Comparison of ENCODE assay signal across 1 cellular context in the genomic region with DNA sequence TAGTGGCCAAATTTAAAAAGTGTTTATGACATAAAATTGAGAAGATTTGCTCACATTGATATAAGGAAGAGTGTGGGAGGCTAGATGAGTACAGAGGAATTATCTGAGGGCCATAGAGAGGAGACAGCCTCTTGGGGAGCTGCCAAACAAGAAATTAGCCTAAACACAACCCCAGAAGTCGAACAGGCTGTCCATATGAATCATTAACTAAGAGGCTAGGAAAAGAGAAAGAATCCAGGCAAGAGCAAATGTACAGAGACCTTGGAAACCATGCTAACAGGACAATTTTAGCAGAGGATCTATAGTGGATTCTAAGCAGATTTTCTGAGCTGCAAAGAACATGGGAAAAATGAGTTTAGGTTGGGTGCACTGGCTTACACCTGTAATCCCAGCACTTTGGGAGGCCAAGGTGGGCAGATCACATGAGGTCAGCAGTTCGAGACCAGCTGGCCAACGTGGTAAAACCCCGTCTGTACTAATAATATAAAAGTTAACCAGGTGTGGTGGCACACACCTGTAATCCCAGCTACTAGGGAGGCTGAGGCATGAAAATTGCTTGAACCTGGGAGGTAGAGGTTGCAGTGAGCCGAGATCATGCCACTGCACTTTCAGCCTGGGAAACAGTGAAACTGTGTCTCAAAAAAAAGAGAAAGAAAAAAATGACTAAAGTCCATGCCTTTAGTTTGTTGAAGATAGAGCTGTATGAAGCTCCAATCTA.
TF ChIP-seq lines count a peak whose summit lies in the region.

No MANE protein-coding gene starts in this region.

TF ChIP-seq in HepG2, 621 proteins besides CTCF, POLR2A, EP300 and RAD21 (continued from another document and continues in another):
- TF ChIP-seq, protein P1, sequence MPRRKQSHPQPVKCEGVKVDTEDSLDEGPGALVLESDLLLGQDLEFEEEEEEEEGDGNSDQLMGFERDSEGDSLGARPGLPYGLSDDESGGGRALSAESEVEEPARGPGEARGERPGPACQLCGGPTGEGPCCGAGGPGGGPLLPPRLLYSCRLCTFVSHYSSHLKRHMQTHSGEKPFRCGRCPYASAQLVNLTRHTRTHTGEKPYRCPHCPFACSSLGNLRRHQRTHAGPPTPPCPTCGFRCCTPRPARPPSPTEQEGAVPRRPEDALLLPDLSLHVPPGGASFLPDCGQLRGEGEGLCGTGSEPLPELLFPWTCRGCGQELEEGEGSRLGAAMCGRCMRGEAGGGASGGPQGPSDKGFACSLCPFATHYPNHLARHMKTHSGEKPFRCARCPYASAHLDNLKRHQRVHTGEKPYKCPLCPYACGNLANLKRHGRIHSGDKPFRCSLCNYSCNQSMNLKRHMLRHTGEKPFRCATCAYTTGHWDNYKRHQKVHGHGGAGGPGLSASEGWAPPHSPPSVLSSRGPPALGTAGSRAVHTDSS (CRISPR knock-in tag; conservative IDR thresholded peaks at IDR 0.05): no peak
- no peak for TF ChIP-seq SUZ12 (IDR thresholded peaks at IDR 0.05; ENCODE audit: low read depth, low read length)
- peak; percentile 91 for TF ChIP-seq ZNF460 (CRISPR knock-in tag; IDR thresholded peaks at IDR 0.05; ENCODE audit: borderline replicate concordance)
- TF ChIP-seq ZBTB8A (CRISPR knock-in tag; IDR thresholded peaks at IDR 0.05; ENCODE audit: borderline replicate concordance, low read depth): no peak
- TF ChIP-seq, protein P2, sequence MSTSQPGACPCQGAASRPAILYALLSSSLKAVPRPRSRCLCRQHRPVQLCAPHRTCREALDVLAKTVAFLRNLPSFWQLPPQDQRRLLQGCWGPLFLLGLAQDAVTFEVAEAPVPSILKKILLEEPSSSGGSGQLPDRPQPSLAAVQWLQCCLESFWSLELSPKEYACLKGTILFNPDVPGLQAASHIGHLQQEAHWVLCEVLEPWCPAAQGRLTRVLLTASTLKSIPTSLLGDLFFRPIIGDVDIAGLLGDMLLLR (CRISPR knock-in tag; IDR thresholded peaks at IDR 0.05): no peak
- TF ChIP-seq NFYC (CRISPR knock-in tag; IDR thresholded peaks at IDR 0.05): no peak
- TF ChIP-seq EEA1 (CRISPR knock-in tag; IDR thresholded peaks at IDR 0.05; ENCODE audit: borderline replicate concordance): no peak
- TF ChIP-seq ELF4 (CRISPR knock-in tag; IDR thresholded peaks at IDR 0.05; ENCODE audit: borderline replicate concordance): no peak
- peak; percentile 42; the same call in 1 of the 2 replicates for TF ChIP-seq ZMYM4 (CRISPR knock-in tag; IDR thresholded peaks at IDR 0.05)
- TF ChIP-seq MTA1 (CRISPR knock-in tag; IDR thresholded peaks at IDR 0.05; ENCODE audit: borderline replicate concordance): no peak
- peak; percentile 19; the same call in 1 of the 2 replicates for TF ChIP-seq REPIN1 (CRISPR knock-in tag; IDR thresholded peaks at IDR 0.05; ENCODE audit: borderline replicate concordance, low read depth)
- TF ChIP-seq ZNF660 (CRISPR knock-in tag; IDR thresholded peaks at IDR 0.05; ENCODE audit: borderline replicate concordance, low read depth): no peak
- no peak for TF ChIP-seq ZNF121 (CRISPR knock-in tag; IDR thresholded peaks at IDR 0.05)
- TF ChIP-seq AGO2 (optimal IDR thresholded peaks at IDR 0.05; ENCODE audit: low read depth, low read length): no peak
- TF ChIP-seq CEBPG (CRISPR knock-in tag; IDR thresholded peaks at IDR 0.05): no peak
- TF ChIP-seq JUN (CRISPR knock-in tag; IDR thresholded peaks at IDR 0.05): no peak
- 0 out of 2 replicates have a peak, but pooled peaks have one; percentile 23 for TF ChIP-seq SALL1 (CRISPR knock-in tag; IDR thresholded peaks at IDR 0.05)
- TF ChIP-seq HNRNPUL1 (IDR thresholded peaks at IDR 0.05; ENCODE audit: low read depth, low read length): no peak
- no peak for TF ChIP-seq MED13 (CRISPR knock-in tag; IDR thresholded peaks at IDR 0.05)
- no peak for TF ChIP-seq SIN3A (IDR thresholded peaks at IDR 0.05; ENCODE audit: borderline replicate concordance, low read depth, low read length)
- no peak for TF ChIP-seq ZNF644 (CRISPR knock-in tag; IDR thresholded peaks at IDR 0.05; ENCODE audit: low read depth)
- no peak for TF ChIP-seq ZNF224 (CRISPR knock-in tag; IDR thresholded peaks at IDR 0.05)
- 0 out of 2 replicates have a peak, but pooled peaks have one; percentile 28 for TF ChIP-seq ZMYM3 (CRISPR knock-in tag; IDR thresholded peaks at IDR 0.05)
- TF ChIP-seq RXRA (CRISPR knock-in tag; IDR thresholded peaks at IDR 0.05): no peak
- TF ChIP-seq HMGA1 (CRISPR knock-in tag; conservative IDR thresholded peaks at IDR 0.05): no peak
- TF ChIP-seq, protein P3, sequence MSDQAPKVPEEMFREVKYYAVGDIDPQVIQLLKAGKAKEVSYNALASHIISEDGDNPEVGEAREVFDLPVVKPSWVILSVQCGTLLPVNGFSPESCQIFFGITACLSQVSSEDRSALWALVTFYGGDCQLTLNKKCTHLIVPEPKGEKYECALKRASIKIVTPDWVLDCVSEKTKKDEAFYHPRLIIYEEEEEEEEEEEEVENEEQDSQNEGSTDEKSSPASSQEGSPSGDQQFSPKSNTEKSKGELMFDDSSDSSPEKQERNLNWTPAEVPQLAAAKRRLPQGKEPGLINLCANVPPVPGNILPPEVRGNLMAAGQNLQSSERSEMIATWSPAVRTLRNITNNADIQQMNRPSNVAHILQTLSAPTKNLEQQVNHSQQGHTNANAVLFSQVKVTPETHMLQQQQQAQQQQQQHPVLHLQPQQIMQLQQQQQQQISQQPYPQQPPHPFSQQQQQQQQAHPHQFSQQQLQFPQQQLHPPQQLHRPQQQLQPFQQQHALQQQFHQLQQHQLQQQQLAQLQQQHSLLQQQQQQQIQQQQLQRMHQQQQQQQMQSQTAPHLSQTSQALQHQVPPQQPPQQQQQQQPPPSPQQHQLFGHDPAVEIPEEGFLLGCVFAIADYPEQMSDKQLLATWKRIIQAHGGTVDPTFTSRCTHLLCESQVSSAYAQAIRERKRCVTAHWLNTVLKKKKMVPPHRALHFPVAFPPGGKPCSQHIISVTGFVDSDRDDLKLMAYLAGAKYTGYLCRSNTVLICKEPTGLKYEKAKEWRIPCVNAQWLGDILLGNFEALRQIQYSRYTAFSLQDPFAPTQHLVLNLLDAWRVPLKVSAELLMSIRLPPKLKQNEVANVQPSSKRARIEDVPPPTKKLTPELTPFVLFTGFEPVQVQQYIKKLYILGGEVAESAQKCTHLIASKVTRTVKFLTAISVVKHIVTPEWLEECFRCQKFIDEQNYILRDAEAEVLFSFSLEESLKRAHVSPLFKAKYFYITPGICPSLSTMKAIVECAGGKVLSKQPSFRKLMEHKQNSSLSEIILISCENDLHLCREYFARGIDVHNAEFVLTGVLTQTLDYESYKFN (CRISPR knock-in tag; conservative IDR thresholded peaks at IDR 0.05): peak; percentile 53
- TF ChIP-seq ZNF766 (CRISPR knock-in tag; IDR thresholded peaks at IDR 0.05; ENCODE audit: borderline replicate concordance): no peak
- TF ChIP-seq PRMT3 (CRISPR knock-in tag; IDR thresholded peaks at IDR 0.05; ENCODE audit: borderline replicate concordance, low read depth): no peak
- TF ChIP-seq ARID2 (CRISPR knock-in tag; IDR thresholded peaks at IDR 0.05; ENCODE audit: borderline replicate concordance): no peak
- no peak for TF ChIP-seq ZNF234 (CRISPR knock-in tag; conservative IDR thresholded peaks at IDR 0.05)
- TF ChIP-seq, protein P4, sequence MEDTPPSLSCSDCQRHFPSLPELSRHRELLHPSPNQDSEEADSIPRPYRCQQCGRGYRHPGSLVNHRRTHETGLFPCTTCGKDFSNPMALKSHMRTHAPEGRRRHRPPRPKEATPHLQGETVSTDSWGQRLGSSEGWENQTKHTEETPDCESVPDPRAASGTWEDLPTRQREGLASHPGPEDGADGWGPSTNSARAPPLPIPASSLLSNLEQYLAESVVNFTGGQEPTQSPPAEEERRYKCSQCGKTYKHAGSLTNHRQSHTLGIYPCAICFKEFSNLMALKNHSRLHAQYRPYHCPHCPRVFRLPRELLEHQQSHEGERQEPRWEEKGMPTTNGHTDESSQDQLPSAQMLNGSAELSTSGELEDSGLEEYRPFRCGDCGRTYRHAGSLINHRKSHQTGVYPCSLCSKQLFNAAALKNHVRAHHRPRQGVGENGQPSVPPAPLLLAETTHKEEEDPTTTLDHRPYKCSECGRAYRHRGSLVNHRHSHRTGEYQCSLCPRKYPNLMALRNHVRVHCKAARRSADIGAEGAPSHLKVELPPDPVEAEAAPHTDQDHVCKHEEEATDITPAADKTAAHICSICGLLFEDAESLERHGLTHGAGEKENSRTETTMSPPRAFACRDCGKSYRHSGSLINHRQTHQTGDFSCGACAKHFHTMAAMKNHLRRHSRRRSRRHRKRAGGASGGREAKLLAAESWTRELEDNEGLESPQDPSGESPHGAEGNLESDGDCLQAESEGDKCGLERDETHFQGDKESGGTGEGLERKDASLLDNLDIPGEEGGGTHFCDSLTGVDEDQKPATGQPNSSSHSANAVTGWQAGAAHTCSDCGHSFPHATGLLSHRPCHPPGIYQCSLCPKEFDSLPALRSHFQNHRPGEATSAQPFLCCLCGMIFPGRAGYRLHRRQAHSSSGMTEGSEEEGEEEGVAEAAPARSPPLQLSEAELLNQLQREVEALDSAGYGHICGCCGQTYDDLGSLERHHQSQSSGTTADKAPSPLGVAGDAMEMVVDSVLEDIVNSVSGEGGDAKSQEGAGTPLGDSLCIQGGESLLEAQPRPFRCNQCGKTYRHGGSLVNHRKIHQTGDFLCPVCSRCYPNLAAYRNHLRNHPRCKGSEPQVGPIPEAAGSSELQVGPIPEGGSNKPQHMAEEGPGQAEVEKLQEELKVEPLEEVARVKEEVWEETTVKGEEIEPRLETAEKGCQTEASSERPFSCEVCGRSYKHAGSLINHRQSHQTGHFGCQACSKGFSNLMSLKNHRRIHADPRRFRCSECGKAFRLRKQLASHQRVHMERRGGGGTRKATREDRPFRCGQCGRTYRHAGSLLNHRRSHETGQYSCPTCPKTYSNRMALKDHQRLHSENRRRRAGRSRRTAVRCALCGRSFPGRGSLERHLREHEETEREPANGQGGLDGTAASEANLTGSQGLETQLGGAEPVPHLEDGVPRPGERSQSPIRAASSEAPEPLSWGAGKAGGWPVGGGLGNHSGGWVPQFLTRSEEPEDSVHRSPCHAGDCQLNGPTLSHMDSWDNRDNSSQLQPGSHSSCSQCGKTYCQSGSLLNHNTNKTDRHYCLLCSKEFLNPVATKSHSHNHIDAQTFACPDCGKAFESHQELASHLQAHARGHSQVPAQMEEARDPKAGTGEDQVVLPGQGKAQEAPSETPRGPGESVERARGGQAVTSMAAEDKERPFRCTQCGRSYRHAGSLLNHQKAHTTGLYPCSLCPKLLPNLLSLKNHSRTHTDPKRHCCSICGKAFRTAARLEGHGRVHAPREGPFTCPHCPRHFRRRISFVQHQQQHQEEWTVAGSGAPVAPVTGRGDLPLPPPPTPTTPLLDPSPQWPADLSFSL (CRISPR knock-in tag; IDR thresholded peaks at IDR 0.05): no peak
- TF ChIP-seq, protein P5, sequence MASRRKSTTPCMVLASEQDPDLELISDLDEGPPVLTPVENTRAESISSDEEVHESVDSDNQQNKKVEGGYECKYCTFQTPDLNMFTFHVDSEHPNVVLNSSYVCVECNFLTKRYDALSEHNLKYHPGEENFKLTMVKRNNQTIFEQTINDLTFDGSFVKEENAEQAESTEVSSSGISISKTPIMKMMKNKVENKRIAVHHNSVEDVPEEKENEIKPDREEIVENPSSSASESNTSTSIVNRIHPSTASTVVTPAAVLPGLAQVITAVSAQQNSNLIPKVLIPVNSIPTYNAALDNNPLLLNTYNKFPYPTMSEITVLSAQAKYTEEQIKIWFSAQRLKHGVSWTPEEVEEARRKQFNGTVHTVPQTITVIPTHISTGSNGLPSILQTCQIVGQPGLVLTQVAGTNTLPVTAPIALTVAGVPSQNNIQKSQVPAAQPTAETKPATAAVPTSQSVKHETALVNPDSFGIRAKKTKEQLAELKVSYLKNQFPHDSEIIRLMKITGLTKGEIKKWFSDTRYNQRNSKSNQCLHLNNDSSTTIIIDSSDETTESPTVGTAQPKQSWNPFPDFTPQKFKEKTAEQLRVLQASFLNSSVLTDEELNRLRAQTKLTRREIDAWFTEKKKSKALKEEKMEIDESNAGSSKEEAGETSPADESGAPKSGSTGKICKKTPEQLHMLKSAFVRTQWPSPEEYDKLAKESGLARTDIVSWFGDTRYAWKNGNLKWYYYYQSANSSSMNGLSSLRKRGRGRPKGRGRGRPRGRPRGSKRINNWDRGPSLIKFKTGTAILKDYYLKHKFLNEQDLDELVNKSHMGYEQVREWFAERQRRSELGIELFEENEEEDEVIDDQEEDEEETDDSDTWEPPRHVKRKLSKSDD (CRISPR knock-in tag; IDR thresholded peaks at IDR 0.05; ENCODE audit: low read depth): no peak
- TF ChIP-seq, protein P6, sequence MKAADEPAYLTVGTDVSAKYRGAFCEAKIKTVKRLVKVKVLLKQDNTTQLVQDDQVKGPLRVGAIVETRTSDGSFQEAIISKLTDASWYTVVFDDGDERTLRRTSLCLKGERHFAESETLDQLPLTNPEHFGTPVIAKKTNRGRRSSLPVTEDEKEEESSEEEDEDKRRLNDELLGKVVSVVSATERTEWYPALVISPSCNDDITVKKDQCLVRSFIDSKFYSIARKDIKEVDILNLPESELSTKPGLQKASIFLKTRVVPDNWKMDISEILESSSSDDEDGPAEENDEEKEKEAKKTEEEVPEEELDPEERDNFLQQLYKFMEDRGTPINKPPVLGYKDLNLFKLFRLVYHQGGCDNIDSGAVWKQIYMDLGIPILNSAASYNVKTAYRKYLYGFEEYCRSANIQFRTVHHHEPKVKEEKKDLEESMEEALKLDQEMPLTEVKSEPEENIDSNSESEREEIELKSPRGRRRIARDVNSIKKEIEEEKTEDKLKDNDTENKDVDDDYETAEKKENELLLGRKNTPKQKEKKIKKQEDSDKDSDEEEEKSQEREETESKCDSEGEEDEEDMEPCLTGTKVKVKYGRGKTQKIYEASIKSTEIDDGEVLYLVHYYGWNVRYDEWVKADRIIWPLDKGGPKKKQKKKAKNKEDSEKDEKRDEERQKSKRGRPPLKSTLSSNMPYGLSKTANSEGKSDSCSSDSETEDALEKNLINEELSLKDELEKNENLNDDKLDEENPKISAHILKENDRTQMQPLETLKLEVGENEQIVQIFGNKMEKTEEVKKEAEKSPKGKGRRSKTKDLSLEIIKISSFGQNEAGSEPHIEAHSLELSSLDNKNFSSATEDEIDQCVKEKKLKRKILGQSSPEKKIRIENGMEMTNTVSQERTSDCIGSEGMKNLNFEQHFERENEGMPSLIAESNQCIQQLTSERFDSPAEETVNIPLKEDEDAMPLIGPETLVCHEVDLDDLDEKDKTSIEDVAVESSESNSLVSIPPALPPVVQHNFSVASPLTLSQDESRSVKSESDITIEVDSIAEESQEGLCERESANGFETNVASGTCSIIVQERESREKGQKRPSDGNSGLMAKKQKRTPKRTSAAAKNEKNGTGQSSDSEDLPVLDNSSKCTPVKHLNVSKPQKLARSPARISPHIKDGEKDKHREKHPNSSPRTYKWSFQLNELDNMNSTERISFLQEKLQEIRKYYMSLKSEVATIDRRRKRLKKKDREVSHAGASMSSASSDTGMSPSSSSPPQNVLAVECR (CRISPR knock-in tag; IDR thresholded peaks at IDR 0.05; ENCODE audit: borderline replicate concordance): no peak
- TF ChIP-seq, protein P7, sequence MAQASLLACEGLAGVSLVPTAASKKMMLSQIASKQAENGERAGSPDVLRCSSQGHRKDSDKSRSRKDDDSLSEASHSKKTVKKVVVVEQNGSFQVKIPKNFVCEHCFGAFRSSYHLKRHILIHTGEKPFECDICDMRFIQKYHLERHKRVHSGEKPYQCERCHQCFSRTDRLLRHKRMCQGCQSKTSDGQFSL (CRISPR knock-in tag; IDR thresholded peaks at IDR 0.05): no peak
